9 cellular contexts compared by ENCODE assay signal in genomic region chr2:68767996-68768395, GRCh38. TPM values are rescaled to one million over a fixed set of nuclear protein-coding genes. Genes with fewer than 3 reads are reported as not detected.
DNase-seq lines count a peak whose midpoint lies in the region; ATAC-seq and TF ChIP-seq lines count a peak whose summit lies in the region.
"Had no signal": no experiment of that assay in that cellular context is flagged by ENCODE, and none has a peak within 500 bp of the region (broad histone marks: within the 10 kb centered on the region; RNA-seq: fewer than 3 reads in every experiment).

No MANE protein-coding gene starts in this region.

- no peaks in the 10 kb centered on the region for H3F3A ChIP-seq in PC-3 (ENCODE audit: low read length, unreplicated experiment)

- no peak overlapping the region for H3K18ac ChIP-seq in mesenchymal stem cell (ENCODE audit: low read depth in 1 of 2, low read length in 2 of 2)

- no peaks in the 10 kb centered on the region for H3K79me2 ChIP-seq in PC-3 (ENCODE audit: low read length)

- H4K20me1 ChIP-seq in PC-3 (ENCODE audit: low read length): no peaks in the 10 kb centered on the region

- H3K36me3 ChIP-seq in CD8-positive, alpha-beta T cell (ENCODE audit: insufficient read depth, low read length): no peaks in the 10 kb centered on the region
- H3K36me3 ChIP-seq in mesenchymal stem cell (ENCODE audit: control insufficient read depth in 1 of 2, insufficient read depth in 2 of 2, low read depth in 1 of 2, low read length in 2 of 2) (peaks cover 0 to 2% of the 10 kb centered on the region in 2 experiments), PC-3 (ENCODE audit: low read depth, low read length) (no peaks in the 10 kb centered on the region)

- no peak overlapping the region for H2AK5ac ChIP-seq in mesenchymal stem cell (ENCODE audit: low read length, severe bottlenecking)

- CTCF ChIA-PET in CD8-positive, alpha-beta T cell (lab: Charles Lee): interaction anchor here (0.9 to 5.2 kb wide), 14 partner anchors 9 to 305 kb away, joined by 3 to 61 read pairs (median 7); no protein-coding TSS in a partner anchor
- CTCF ChIA-PET in PC-3 (lab: Charles Lee): no interaction called here

- WGBS in mesenchymal stem cell: 97% methylated on average over 3 of the region's 4 CpGs

- H3K27ac Mint-ChIP-seq in CD8-positive, alpha-beta T cell: peak overlapping the region; percentile 100
- H3K27ac Mint-ChIP-seq in T-helper 2 cell treated with Interferon-gamma antibody and Interleukin-4, amounts not matched to agents 5 μg/mL and 100 μg/mL, for 36 hours: peak overlapping the region; percentile 98
- H3K27ac Mint-ChIP-seq: endodermal cell had no signal

- H2BK12ac ChIP-seq in mesenchymal stem cell (ENCODE audit: low read length in 2 of 2): peak overlapping the region; percentile 99 to 100

- no peaks in the 10 kb centered on the region for H3K79me1 ChIP-seq in mesenchymal stem cell (replicated peaks; ENCODE audit: low read length, poor library complexity, severe bottlenecking)

- H2BK120ac ChIP-seq in mesenchymal stem cell (ENCODE audit: low read depth, low read length): peak overlapping the region; percentile 87

- peak overlapping the region; percentile 34 for H3K4me3 ChIP-seq in CD8-positive, alpha-beta T cell (ENCODE audit: low read depth, low read length)
- H3K4me3 ChIP-seq in GM12865 (ENCODE audit: low read depth, low read length): peak overlapping the region; percentile 19
- H3K4me3 ChIP-seq in mesenchymal stem cell (ENCODE audit: insufficient read depth in 1 of 2, low read depth in 1 of 2, low read length in 2 of 2): no peak overlapping the region
- no peak overlapping the region for H3K4me3 ChIP-seq in PC-3 (ENCODE audit: low read length)

- no peaks in the 10 kb centered on the region for H3K27me3 ChIP-seq in CD8-positive, alpha-beta T cell (ENCODE audit: insufficient read depth, low read length)
- H3K27me3 ChIP-seq in mesenchymal stem cell (ENCODE audit: control insufficient read depth in 1 of 2, insufficient read depth in 1 of 2, low read length in 2 of 2) (no peaks in the 10 kb centered on the region), PC-3 (ENCODE audit: low read length) (peaks cover 31% of the 10 kb centered on the region; the same call in 1 of the 2 replicates)

- no peak for ATAC-seq in CD8-positive, alpha-beta T cell
- ATAC-seq in PC-3: no peak

- intact Hi-C loops in CD8-positive, alpha-beta T cell (cut with DNase I, micrococcal nuclease): loop anchor here (1.0 to 10.0 kb wide), 5 partner anchors 10 to 513 kb away; partner anchors contain the start of genes APLF (in 1 of the 2), FBXO48 (in 1 of the 2) and PPP3R1 (in 1 of the 2)
- intact Hi-C loops in PC-3 (cut with micrococcal nuclease): no loop called here

- peak overlapping the region; percentile 73 for H3K27ac ChIP-seq in CD8-positive, alpha-beta T cell (ENCODE audit: low read depth, low read length)
- H3K27ac ChIP-seq in mesenchymal stem cell (ENCODE audit: low read length, poor library complexity, severe bottlenecking) (no peak overlapping the region), PC-3 (ENCODE audit: low read length) (no peak overlapping the region)

- H2BK5ac ChIP-seq in mesenchymal stem cell (ENCODE audit: low read depth, low read length, poor library complexity, severe bottlenecking): no peak overlapping the region

- no peak for TF ChIP-seq CTCF in CD8-positive, alpha-beta T cell (IDR thresholded peaks at IDR 0.05)
- TF ChIP-seq CTCF in GM12865 (IDR thresholded peaks at IDR 0.05; ENCODE audit: insufficient read depth, low read depth, low read length, missing control alignments) (no peak), PC-3 (conservative IDR thresholded peaks at IDR 0.05; ENCODE audit: low read depth, low read length) (no peak)

- no peak for DNase-seq in CD8-positive, alpha-beta T cell
- DNase-seq in GM12865 (ENCODE audit: low read depth): peak; percentile 17
- no peak for DNase-seq in T-helper 2 cell treated with Interferon-gamma antibody and Interleukin-4, amounts not matched to agents 5 μg/mL and 100 μg/mL, for 36 hours (ENCODE audit: low spot score)
- no peak for DNase-seq in mesenchymal stem cell
- DNase-seq in NCI-H526 treated with DMSO at 0.1 percent for 48 hours (lab: John Stamatoyannopoulos, UW): no peak
- no peak for DNase-seq in PC-3
- no peak for DNase-seq in SK-N-DZ (ENCODE audit: low spot score)
- DNase-seq in KG1 (lab: John Stamatoyannopoulos, UW): no peak
- DNase-seq: endodermal cell had no signal

- no peak overlapping the region for H3K4ac ChIP-seq in mesenchymal stem cell (ENCODE audit: low read depth in 1 of 2, low read length in 2 of 2)

- H3K9me3 ChIP-seq in CD8-positive, alpha-beta T cell (ENCODE audit: low read length): no peaks in the 10 kb centered on the region
- no peaks in the 10 kb centered on the region for H3K9me3 ChIP-seq in mesenchymal stem cell (ENCODE audit: control insufficient read depth, low read length)
- no peaks in the 10 kb centered on the region for H3K9me3 ChIP-seq in PC-3 (ENCODE audit: low read length)

- peaks cover 96% of the 10 kb centered on the region for H3K4me1 Mint-ChIP-seq in CD8-positive, alpha-beta T cell (ENCODE audit: low read depth)
- peaks cover 92% of the 10 kb centered on the region for H3K4me1 Mint-ChIP-seq in T-helper 2 cell treated with Interferon-gamma antibody and Interleukin-4, amounts not matched to agents 5 μg/mL and 100 μg/mL, for 36 hours (ENCODE audit: low read depth)

- H3K4me2 ChIP-seq in mesenchymal stem cell (ENCODE audit: low read length, poor library complexity, severe bottlenecking): no peak overlapping the region
- no peak overlapping the region for H3K4me2 ChIP-seq in PC-3 (ENCODE audit: low read length)

- H3K27me3 Mint-ChIP-seq in CD8-positive, alpha-beta T cell (ENCODE audit: low read depth): no peaks in the 10 kb centered on the region
- no peaks in the 10 kb centered on the region for H3K27me3 Mint-ChIP-seq in T-helper 2 cell treated with Interferon-gamma antibody and Interleukin-4, amounts not matched to agents 5 μg/mL and 100 μg/mL, for 36 hours (ENCODE audit: low read depth)

- no peaks in the 10 kb centered on the region for H3K9me2 ChIP-seq in PC-3 (replicated peaks; ENCODE audit: low read length)

- peaks cover 2% of the 10 kb centered on the region for H3K36me3 Mint-ChIP-seq in CD8-positive, alpha-beta T cell
- H3K36me3 Mint-ChIP-seq in T-helper 2 cell treated with Interferon-gamma antibody and Interleukin-4, amounts not matched to agents 5 μg/mL and 100 μg/mL, for 36 hours (ENCODE audit: low read depth): peaks cover 47% of the 10 kb centered on the region

- H4K8ac ChIP-seq in mesenchymal stem cell (ENCODE audit: low read length): peak overlapping the region; percentile 90

- peak overlapping the region; percentile 81 for H3K4me3 Mint-ChIP-seq in CD8-positive, alpha-beta T cell
- H3K4me3 Mint-ChIP-seq in T-helper 2 cell treated with Interferon-gamma antibody and Interleukin-4, amounts not matched to agents 5 μg/mL and 100 μg/mL, for 36 hours: peak overlapping the region; percentile 89
- H3K4me3 Mint-ChIP-seq: endodermal cell had no signal

- H2AFZ ChIP-seq in mesenchymal stem cell (ENCODE audit: low read depth, low read length): no peak overlapping the region
- no peak overlapping the region for H2AFZ ChIP-seq in PC-3 (ENCODE audit: low read length)

- no peak overlapping the region for H3K23ac ChIP-seq in mesenchymal stem cell (ENCODE audit: low read length in 2 of 2)

- POLR2A ChIA-PET in CD8-positive, alpha-beta T cell (lab: Charles Lee): interaction anchor here (0.6 to 3.7 kb wide), 18 partner anchors 8 to 516 kb away, joined by 3 to 46 read pairs (median 4); partner anchors contain the start of genes ARHGAP25 and PPP3R1
- POLR2A ChIA-PET in PC-3 (lab: Charles Lee; ENCODE audit: unreplicated experiment): no interaction called here

- BruUV-seq in PC-3 (replicated peaks; lab: Mats Ljungman, UMichigan): no TSS peak

- H2BK15ac ChIP-seq in mesenchymal stem cell (ENCODE audit: low read depth, poor library complexity, severe bottlenecking): no peak overlapping the region

- peak overlapping the region; percentile 89 for H4K91ac ChIP-seq in mesenchymal stem cell (ENCODE audit: low read length)

- H3K9me3 Mint-ChIP-seq in CD8-positive, alpha-beta T cell: no peaks in the 10 kb centered on the region
- H3K9me3 Mint-ChIP-seq in T-helper 2 cell treated with Interferon-gamma antibody and Interleukin-4, amounts not matched to agents 5 μg/mL and 100 μg/mL, for 36 hours: no peaks in the 10 kb centered on the region
- H3K9me3 Mint-ChIP-seq: endodermal cell had no signal

- peaks cover 98% of the 10 kb centered on the region for H3K4me1 ChIP-seq in CD8-positive, alpha-beta T cell (ENCODE audit: insufficient read depth, low read length)
- H3K4me1 ChIP-seq in mesenchymal stem cell (ENCODE audit: control insufficient read depth, insufficient read depth, low read depth, low read length) (no peaks in the 10 kb centered on the region), PC-3 (ENCODE audit: insufficient read depth, low read length) (no peaks in the 10 kb centered on the region)

- H3K9ac ChIP-seq in mesenchymal stem cell (ENCODE audit: low read length) (no peak overlapping the region), PC-3 (ENCODE audit: low read length) (no peak overlapping the region)

- H3K14ac ChIP-seq in mesenchymal stem cell (ENCODE audit: low read length in 2 of 2): no peak overlapping the region

RNA-seq across cellular contexts. Expression of gene ARHGAP25, which starts 33.4 kb away (rescaled TPM):
- total RNA-seq in CD8-positive, alpha-beta T cell: 10 to 100 TPM; 35.8 to 36.7 TPM
- 0.62 TPM for polyA plus RNA-seq in mesenchymal stem cell (2013, experiment 1 of 2)
- 0.45 TPM for polyA plus RNA-seq in mesenchymal stem cell (2013, experiment 2 of 2)
- total RNA-seq in PC-3 (2014; rRNA removed): not detected in 2 replicates
- 0.32 and 0.65 TPM in 2 replicates for polyA plus RNA-seq in SK-N-DZ (2014; cell fraction: cytosol; rRNA removed)
- polyA plus RNA-seq in SK-N-DZ (2014; cell fraction: nucleus; rRNA removed): 1.2 TPM in 1 of 2 replicates, not detected in the other

Comparison
In these comparisons a context has a peak if more than half of its experiments do, and no peak if none do; other contexts are left out.
1. H3K4me3 ChIP-seq: peak in CD8-positive, alpha-beta T cell (single experiment) and GM12865 (single experiment); none in mesenchymal stem cell (0 of 2) and PC-3 (single experiment).
2. RNA of gene ARHGAP25, which starts 33.4 kb away (total RNA-seq): 35.8 to 36.7 TPM in CD8-positive, alpha-beta T cell; not detected in PC-3; every median in the first group is over 10 times any median in the second.